ENCODE assay signal across 12 cellular contexts in genomic region chr16:32283024-32283423, GRCh38. TPM values are rescaled to one million over a fixed set of nuclear protein-coding genes. Genes with fewer than 3 reads are reported as not detected.
"Had no signal": no experiment of that assay in that cellular context is flagged by ENCODE, and none has a peak within 500 bp of the region (broad histone marks: within the 10 kb centered on the region; RNA-seq: fewer than 3 reads in every experiment).

No MANE protein-coding gene starts in this region.

RNA-seq across cellular contexts. Expression of gene TP53TG3D, which starts 29.9 kb away (rescaled TPM):
- total RNA-seq: activated naive CD4-positive, alpha-beta T cell treated with anti-CD3 and anti-CD28 coated beads for 36 hours; activated T-helper 1 cell treated with anti-CD3 and anti-CD28 coated beads, Interleukin-12 subunit alpha, Interleukin-12 subunit beta, Interleukin-2, Interleukin-4 antibody, amounts not matched to agents 30 ng/mL and 10 ng/mL and 1 ng/mL, durations not matched to agents 14 hours and 24 hours and 36 hours; activated T-helper 17 cell treated with anti-CD3 and anti-CD28 coated beads, Interleukin-2, amount 50 U/mL, for 72 hours; activated T-helper 2 cell treated with anti-CD3 and anti-CD28 coated beads, Interferon-gamma antibody, Interleukin-2, Interleukin-4, amounts not matched to agents 10 μg/mL and 5 μg/mL and 100 μg/mL, durations not matched to agents 14 hours and 24 hours and 36 hours; aorta; ascending aorta; astrocyte; body of pancreas; bronchial epithelial cell; cardiac muscle cell; cerebellum; chondrocyte had no signal
- polyA plus RNA-seq: cardiac muscle cell had no signal
